Comparison of ENCODE assay signal across 1 cellular context in genomic region chr2:8437228-8437948, GRCh38.
TF ChIP-seq lines count a peak whose summit lies in the region.

No MANE protein-coding gene starts in this region.

TF ChIP-seq in IMR-90, 13 proteins besides CTCF, POLR2A, EP300 and RAD21:
- TF ChIP-seq USF2 (IDR thresholded peaks at IDR 0.05; ENCODE audit: low read depth, low read length) (no peak), NFE2L2 (IDR thresholded peaks at IDR 0.05; ENCODE audit: low read depth, low read length) (no peak), RFX5 (IDR thresholded peaks at IDR 0.05; ENCODE audit: low read depth, low read length) (no peak), FOS (IDR thresholded peaks at IDR 0.05; ENCODE audit: low read depth, low read length) (no peak), BHLHE40 (IDR thresholded peaks at IDR 0.05; ENCODE audit: low read depth, low read length) (peak; percentile 31; the same call in 1 of the 2 replicates)
